8 cellular contexts compared by ENCODE assay signal in genomic region chr10:61901829-61902447, GRCh38. TPM values are rescaled to one million over a fixed set of nuclear protein-coding genes. Genes with fewer than 3 reads are reported as not detected.
A peak's percentile ranks its signal among the peaks of the same experiment; 100 is the strongest.
DNase-seq lines count a peak whose midpoint lies in the region; ATAC-seq and TF ChIP-seq lines count a peak whose summit lies in the region.

No MANE protein-coding gene starts in this region.

- H3K27me3 ChIP-seq in CD4-positive, alpha-beta memory T cell (ENCODE audit: insufficient read depth, low read length): no peaks in the 10 kb centered on the region
- H3K27me3 ChIP-seq in KMS-11 (ENCODE audit: insufficient read depth, low read depth) (no peaks in the 10 kb centered on the region), smooth muscle cell (ENCODE audit: low read depth) (no peaks in the 10 kb centered on the region)

- no peak for TF ChIP-seq CTCF in KMS-11 (conservative IDR thresholded peaks at IDR 0.05; ENCODE audit: low read depth, low read length)
- TF ChIP-seq CTCF in smooth muscle cell (IDR thresholded peaks at IDR 0.05; ENCODE audit: borderline replicate concordance, insufficient read depth, poor library complexity, severe bottlenecking): no peak

- H3K4me1 Mint-ChIP-seq in CD4-positive, alpha-beta memory T cell: peaks cover 31 to 67% (median 47%) of the 10 kb centered on the region in 4 donors

- peaks cover 0 to 5% (median 0%) of the 10 kb centered on the region in 8 donors for H3K9me3 Mint-ChIP-seq in CD4-positive, alpha-beta memory T cell

- H3K79me2 ChIP-seq in KMS-11 (ENCODE audit: insufficient read depth, low read depth) (no peaks in the 10 kb centered on the region), smooth muscle cell (ENCODE audit: low read depth) (peaks cover 46% of the 10 kb centered on the region)

- peak overlapping the region; percentile 80 for H3K27ac ChIP-seq in CD4-positive, alpha-beta memory T cell (ENCODE audit: low read depth, low read length)
- H3K27ac ChIP-seq in KMS-11 (peak overlapping the region; percentile 21; the same call in 1 of the 2 replicates), angular gyrus (ENCODE audit: low read depth, low read length) (peak overlapping the region; percentile 78), smooth muscle cell (ENCODE audit: low read depth) (peak overlapping the region; percentile 97)

- intact Hi-C loops in CD4-positive, alpha-beta memory T cell (cut with micrococcal nuclease): loop anchor here (1.0 to 5.0 kb wide), 8 partner anchors 34 to 1230 kb away; partner anchors contain the start of genes EGR2 and NRBF2

- peaks cover 61% of the 10 kb centered on the region for H3K4me1 ChIP-seq in CD4-positive, alpha-beta memory T cell (ENCODE audit: insufficient read depth, low read length)
- H3K4me1 ChIP-seq in KMS-11 (ENCODE audit: low read depth, poor library complexity, severe bottlenecking) (peaks cover 42% of the 10 kb centered on the region), smooth muscle cell (ENCODE audit: low read depth) (peaks cover 27% of the 10 kb centered on the region)

- H3K4me2 ChIP-seq in KMS-11 (peak overlapping the region; percentile 97), smooth muscle cell (peak overlapping the region; percentile 95)

- ATAC-seq in HG03025 (IDR thresholded peaks at IDR 0.05; ENCODE audit: low FRiP score, unreplicated experiment): no peak

- H3K9me3 ChIP-seq in CD4-positive, alpha-beta memory T cell (ENCODE audit: control insufficient read depth in 1 of 2, low read length in 2 of 2): no peaks in the 10 kb centered on the region
- H3K9me3 ChIP-seq in iPS-18c (ENCODE audit: control insufficient read depth, insufficient read depth, low read length): no peaks in the 10 kb centered on the region
- no peaks in the 10 kb centered on the region for H3K9me3 ChIP-seq in smooth muscle cell (replicated peaks; ENCODE audit: low read depth)

- H3K4me3 Mint-ChIP-seq in CD4-positive, alpha-beta memory T cell: peak overlapping the region; percentile 86 to 96 (median 93)

- peaks cover 35% of the 10 kb centered on the region for H3F3A ChIP-seq in smooth muscle cell (ENCODE audit: low read depth)

- H3K36me3 ChIP-seq in CD4-positive, alpha-beta memory T cell (ENCODE audit: insufficient read depth, low read length): no peaks in the 10 kb centered on the region
- H3K36me3 ChIP-seq in KMS-11 (ENCODE audit: insufficient read depth) (no peaks in the 10 kb centered on the region), smooth muscle cell (ENCODE audit: low read depth) (no peaks in the 10 kb centered on the region)

- WGBS in smooth muscle cell (ENCODE audit: low lambda C conversion rate): under 1% methylated on average over 14 of the region's 14 CpGs

- peak overlapping the region; percentile 84 to 99 (median 95) for H3K27ac Mint-ChIP-seq in CD4-positive, alpha-beta memory T cell

- H4K20me1 ChIP-seq in KMS-11 (ENCODE audit: insufficient read depth): no peaks in the 10 kb centered on the region
- H4K20me1 ChIP-seq in smooth muscle cell (ENCODE audit: low read depth): peaks cover 28% of the 10 kb centered on the region

- H3K27me3 Mint-ChIP-seq in CD4-positive, alpha-beta memory T cell: no peaks in the 10 kb centered on the region

- peak in 2 of 5 donors; percentile 7 to 25 for DNase-seq in CD4-positive, alpha-beta memory T cell
- no peak for DNase-seq in smooth muscle cell (lab: John Stamatoyannopoulos, UW; ENCODE audit: unreplicated experiment)
- no peak for DNase-seq in NCI-H226
- no peak for DNase-seq in activated CD4-positive, CD25-positive, alpha-beta regulatory T cell (lab: John Stamatoyannopoulos, UW)

- H3K9ac ChIP-seq in KMS-11 (peak overlapping the region; percentile 37; the same call in 1 of the 2 replicates), smooth muscle cell (ENCODE audit: low read depth) (peak overlapping the region; percentile 99)

- peaks cover 0 to 34% of the 10 kb centered on the region in 2 donors for H3K36me3 Mint-ChIP-seq in CD4-positive, alpha-beta memory T cell

- CTCF ChIA-PET in CD4-positive, alpha-beta memory T cell (lab: Charles Lee; ENCODE audit: partially characterized antibody): interaction anchor here (0.7 to 12.7 kb wide), 25 partner anchors 10 to 346 kb away, joined by 3 to 228 read pairs (median 5); no protein-coding TSS in a partner anchor

- H2AFZ ChIP-seq in KMS-11 (ENCODE audit: low read depth) (peak overlapping the region; percentile 82), smooth muscle cell (ENCODE audit: low read depth) (peak overlapping the region; percentile 92)

- POLR2A ChIA-PET in CD4-positive, alpha-beta memory T cell (lab: Charles Lee; ENCODE audit: partially characterized antibody): interaction anchor here (0.6 to 8.4 kb wide), 48 partner anchors 11 to 1231 kb away, joined by 3 to 251 read pairs (median 6); partner anchors contain the start of genes ADO, NRBF2 and RTKN2

- H3K4me3 ChIP-seq in CD4-positive, alpha-beta memory T cell (ENCODE audit: low read length in 2 of 2): peak overlapping the region; percentile 63 to 88
- H3K4me3 ChIP-seq in KMS-11 (IDR thresholded peaks at IDR 0.05; ENCODE audit: insufficient read depth, low read depth, low read length) (peak overlapping the region; percentile 41), iPS-18c (ENCODE audit: insufficient read depth, low read depth, low read length) (peak overlapping the region; percentile 79), smooth muscle cell (peak overlapping the region; percentile 81)

RNA-seq across cellular contexts. Expression of gene ARID5B, which starts 0.4 kb away (rescaled TPM):
- 10 to 100 TPM; 41.9 TPM for total RNA-seq in CD4-positive, alpha-beta memory T cell
- polyA plus RNA-seq in CD4-positive, alpha-beta memory T cell: 10 to 100 TPM; 30.9 to 49.6 TPM
- total RNA-seq in smooth muscle cell: 67.6 and 69.4 TPM in 2 replicates
- polyA plus RNA-seq in smooth muscle cell: 49.0 and 52.7 TPM in 2 replicates

Comparison
In these comparisons a context has a peak if more than half of its experiments do, and no peak if none do; other contexts are left out.
1. H3K27ac ChIP-seq: peak in every context shown above with its lines; median percentile 97 in smooth muscle cell; 80 in CD4-positive, alpha-beta memory T cell; 78 in angular gyrus; 21 in KMS-11.